Comparison of ENCODE assay signal across 1 cellular context in genomic region chr9:35688558-35689350, GRCh38.
TF ChIP-seq lines count a peak whose summit lies in the region.

No MANE protein-coding gene starts in this region.

TF ChIP-seq in HEK293, 187 proteins besides CTCF, POLR2A, EP300 and RAD21 (continued from another document and continues in another):
- TF ChIP-seq ZBTB26 (tag by site-specific recombination; optimal IDR thresholded peaks at IDR 0.05) (no peak), ZNF791 (tag by site-specific recombination; IDR thresholded peaks at IDR 0.05) (no peak), ZNF677 (tag by site-specific recombination; IDR thresholded peaks at IDR 0.05) (no peak), ZNF248 (tag by site-specific recombination; IDR thresholded peaks at IDR 0.05) (no peak), ZNF211 (tag by site-specific recombination; IDR thresholded peaks at IDR 0.05; ENCODE audit: low read depth) (no peak), GLI2 (tag by site-specific recombination; IDR thresholded peaks at IDR 0.05; ENCODE audit: borderline replicate concordance, low read depth) (no peak), ZNF24 (tag by site-specific recombination; IDR thresholded peaks at IDR 0.05) (no peak), ZSCAN4 (tag by site-specific recombination; IDR thresholded peaks at IDR 0.05) (no peak), ZSCAN18 (tag by site-specific recombination; IDR thresholded peaks at IDR 0.05) (no peak), ZNF18 (tag by site-specific recombination; IDR thresholded peaks at IDR 0.05) (no peak), ZSCAN5A (tag by site-specific recombination; IDR thresholded peaks at IDR 0.05) (no peak), RBAK (tag by site-specific recombination; IDR thresholded peaks at IDR 0.05) (no peak), PATZ1 (tag by site-specific recombination; IDR thresholded peaks at IDR 0.05) (no peak), ZBTB6 (tag by site-specific recombination; IDR thresholded peaks at IDR 0.05) (no peak), KLF16 (tag by site-specific recombination; IDR thresholded peaks at IDR 0.05) (no peak), EGR2 (tag by site-specific recombination; IDR thresholded peaks at IDR 0.05; ENCODE audit: low read depth) (peak; percentile 81), ZNF155 (tag by site-specific recombination; IDR thresholded peaks at IDR 0.05) (no peak), ZNF133 (tag by site-specific recombination; IDR thresholded peaks at IDR 0.05) (no peak), GFI1B (tag by site-specific recombination; IDR thresholded peaks at IDR 0.05) (0 out of 2 replicates have a peak, but pooled peaks have one; percentile 29), ZNF23 (tag by site-specific recombination; IDR thresholded peaks at IDR 0.05; ENCODE audit: borderline replicate concordance) (no peak), SP3 (tag by site-specific recombination; IDR thresholded peaks at IDR 0.05) (no peak), YY1 (tag by site-specific recombination; IDR thresholded peaks at IDR 0.05) (no peak), GLIS1 (tag by site-specific recombination; IDR thresholded peaks at IDR 0.05) (no peak), ZNF350 (tag by site-specific recombination; IDR thresholded peaks at IDR 0.05) (no peak), ZNF302 (tag by site-specific recombination; IDR thresholded peaks at IDR 0.05; ENCODE audit: low read depth) (no peak), REST (tag by site-specific recombination; IDR thresholded peaks at IDR 0.05) (no peak), ZNF335 (tag by site-specific recombination; conservative IDR thresholded peaks at IDR 0.05) (no peak), ZNF692 (tag by site-specific recombination; IDR thresholded peaks at IDR 0.05) (no peak), ZNF169 (tag by site-specific recombination; IDR thresholded peaks at IDR 0.05) (no peak), ZBTB1 (tag by site-specific recombination; IDR thresholded peaks at IDR 0.05) (no peak), ZNF792 (tag by site-specific recombination; IDR thresholded peaks at IDR 0.05) (no peak), MYNN (tag by site-specific recombination; IDR thresholded peaks at IDR 0.05; ENCODE audit: borderline replicate concordance) (no peak), ZNF394 (tag by site-specific recombination; IDR thresholded peaks at IDR 0.05; ENCODE audit: borderline replicate concordance) (peak; percentile 69; the same call in 1 of the 2 replicates), BCL11A (tag by site-specific recombination; IDR thresholded peaks at IDR 0.05; ENCODE audit: low read depth) (no peak), INSM2 (tag by site-specific recombination; IDR thresholded peaks at IDR 0.05) (peak; percentile 64), PRDM10 (tag by site-specific recombination; IDR thresholded peaks at IDR 0.05) (peak; percentile 95), ZNF768 (tag by site-specific recombination; IDR thresholded peaks at IDR 0.05) (no peak), ZFP41 (tag by site-specific recombination; IDR thresholded peaks at IDR 0.05; ENCODE audit: borderline replicate concordance) (no peak), ZNF843 (tag by site-specific recombination; IDR thresholded peaks at IDR 0.05) (no peak), SCRT1 (tag by site-specific recombination; IDR thresholded peaks at IDR 0.05; ENCODE audit: borderline replicate concordance) (no peak), ZFP69B (tag by site-specific recombination; IDR thresholded peaks at IDR 0.05) (no peak)
